In the genomic region with DNA sequence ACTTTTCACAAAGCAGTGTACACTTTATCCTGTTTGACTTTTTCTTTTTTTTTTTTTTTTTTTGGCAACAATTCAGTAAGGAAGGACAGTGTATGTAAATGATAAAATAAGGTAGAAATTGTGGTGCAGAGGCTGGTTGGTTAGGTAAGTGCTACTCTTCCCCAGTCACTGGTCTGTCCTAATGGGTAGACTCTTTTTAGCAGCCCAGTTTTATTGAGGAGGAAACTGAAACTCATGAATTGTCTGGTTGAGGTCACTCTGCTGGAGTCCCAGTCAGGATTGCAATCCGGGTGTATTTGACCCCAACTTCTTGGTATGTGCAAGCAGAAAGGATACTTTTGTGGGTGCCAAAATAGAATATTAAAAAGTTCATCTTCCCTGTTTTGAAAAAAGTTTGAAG, we compare ENCODE assay signal across 20 cellular contexts.
A peak's percentile ranks its signal among the peaks of the same experiment; 100 is the strongest.
DNase-seq lines count a peak whose midpoint lies in the region; ATAC-seq, FAIRE-seq and TF ChIP-seq lines count a peak whose summit lies in the region.
"Had no signal": no experiment of that assay in that cellular context is flagged by ENCODE, and none has a peak within 500 bp of the region (broad histone marks: within the 10 kb centered on the region; RNA-seq: fewer than 3 reads in every experiment).

No MANE protein-coding gene starts in this region.

- H3K27ac ChIP-seq in GM12878 (ENCODE audit: control insufficient read depth, insufficient read depth): no peak overlapping the region
- H3K27ac ChIP-seq: HL-60, PC-9, SJCRH30 had no signal

- peak; percentile 54 for FAIRE-seq in GM12878 (lab: Jason Lieb, UNC)
- FAIRE-seq: H54, HTR-8/SVneo had no signal

- H3K4me3 ChIP-seq in GM12878 (no peak overlapping the region), HAP-1 (no peak overlapping the region)
- H3K4me3 ChIP-seq: PC-9, SJCRH30 had no signal

- no peaks in the 10 kb centered on the region; the same call in 1 of the 2 replicates for H3K79me2 ChIP-seq in GM12878 (ENCODE audit: control insufficient read depth, insufficient read depth, low read length)

- no peak for TF ChIP-seq EP300 in GM12878 (IDR thresholded peaks at IDR 0.05; ENCODE audit: borderline replicate concordance in 1 of 2, control insufficient read depth in 1 of 2, low read depth in 2 of 2, low read length in 2 of 2)

- intact Hi-C loops in GM12878 (cut with micrococcal nuclease; ENCODE audit: unreplicated experiment): no loop called here
- intact Hi-C loops in left ventricle myocardium superior (cut with micrococcal nuclease): no loop called here

- H3K9ac ChIP-seq in GM12878 (ENCODE audit: control insufficient read depth, insufficient read depth, low read length): no peak overlapping the region

- H3K36me3 ChIP-seq in GM12878 (ENCODE audit: control insufficient read depth in 2 of 2, insufficient read depth in 2 of 2, low read length in 1 of 2) (peaks cover 0 to 5% of the 10 kb centered on the region in 2 experiments), HAP-1 (replicated peaks) (no peaks in the 10 kb centered on the region)
- H3K36me3 ChIP-seq: BE2C, SJCRH30 had no signal

- BruUV-seq in GM12878 (replicated peaks; lab: Mats Ljungman, UMichigan): no TSS peak

- SMC1A ChIA-PET in GM12878 (lab: Charles Lee; ENCODE audit: uncharacterized antibody, unreplicated experiment): interaction anchor here (0.6 to 1.3 kb wide), 4 partner anchors 9 to 274 kb away, joined by 3 to 4 read pairs (median 4); no protein-coding TSS in a partner anchor

- DNase-seq in NCI-H82 (lab: John Stamatoyannopoulos, UW): peak; percentile 3
- no peak for DNase-seq in NCI-H82 treated with DMSO at 0.1 percent for 48 hours (lab: John Stamatoyannopoulos, UW; ENCODE audit: unreplicated experiment)
- DNase-seq in GM12878 (ENCODE audit: low read depth, low spot score): no peak
- DNase-seq in left lobe of liver (ENCODE audit: low spot score): no peak
- no peak for DNase-seq in left ventricle myocardium superior
- no peak for DNase-seq in HAP-1 (ENCODE audit: low spot score in 2 of 2)
- DNase-seq: 8988T; BE2C; CD4-positive, alpha-beta T cell; NCI-H1417 treated with DMSO at 0.1 percent for 48 hours; NCI-H1930; NCI-H2171; NCI-H446; PC-9; SJCRH30 had no signal

- CTCF ChIA-PET in GM12878 (lab: Yijun Ruan, JAX): interaction anchor here (0.6 to 1.1 kb wide), 3 partner anchors 11 to 263 kb away, joined by 3 to 4 read pairs (median 3); no protein-coding TSS in a partner anchor

- TF ChIP-seq POLR2A in GM12878 (IDR thresholded peaks at IDR 0.05; ENCODE audit: low read depth, low read length): no peak

- H3K9me3 ChIP-seq in GM12878 (replicated peaks; ENCODE audit: control insufficient read depth, insufficient read depth, low read length) (no peaks in the 10 kb centered on the region), HAP-1 (no peaks in the 10 kb centered on the region)
- H3K9me3 ChIP-seq: BE2C, SJCRH30 had no signal

- 38% methylated on average over 1 of the region's 1 CpG for WGBS in GM12878 (ENCODE audit: insufficient coverage, insufficient replicate concordance, low lambda C conversion rate, missing lambda C conversion rate)

- H4K20me1 ChIP-seq in GM12878 (ENCODE audit: control insufficient read depth, insufficient read depth): no peaks in the 10 kb centered on the region; the same call in 1 of the 2 replicates

- H3K4me2 ChIP-seq in GM12878 (ENCODE audit: control insufficient read depth, insufficient read depth): no peak overlapping the region
- H3K4me2 ChIP-seq: PC-9 had no signal

- POLR2A ChIA-PET in GM12878 (lab: Charles Lee): interaction anchor here (0.6 kb wide), 1 partner anchor 14 kb away, joined by 4 read pairs; no protein-coding TSS in a partner anchor

- H3K4me1 ChIP-seq in GM12878 (ENCODE audit: control insufficient read depth, insufficient read depth, low read length) (peaks cover 10% of the 10 kb centered on the region; the same call in 1 of the 2 replicates), HAP-1 (no peaks in the 10 kb centered on the region; the same call in 1 of the 2 replicates)

- TF ChIP-seq RAD21 in GM12878 (IDR thresholded peaks at IDR 0.05; ENCODE audit: insufficient read depth, low read depth, low read length): no peak

- TF ChIP-seq CTCF in GM12878 (IDR thresholded peaks at IDR 0.05 in 2 of 3, conservative IDR thresholded peaks at IDR 0.05 in 1 of 3; ENCODE audit: control insufficient read depth in 2 of 3, extremely low read depth in 1 of 3, insufficient read depth in 1 of 3, low read depth in 3 of 3, low read length in 3 of 3): no peak

- no peaks in the 10 kb centered on the region for H3K27me3 ChIP-seq in GM12878 (replicated peaks in 1 of 2; ENCODE audit: control insufficient read depth in 2 of 2, insufficient read depth in 2 of 2, low read length in 1 of 2)
- H3K27me3 ChIP-seq in HAP-1 (ENCODE audit: low read depth): no peaks in the 10 kb centered on the region
- H3K27me3 ChIP-seq: BE2C, SJCRH30 had no signal

- in situ Hi-C loops in GM12878 (cut with MboI): no loop called here
- in situ Hi-C loops in HAP-1 (cut with MboI; ENCODE audit: low sequenced_read_pairs): no loop called here

- H2AFZ ChIP-seq in GM12878 (ENCODE audit: control insufficient read depth, low read depth, low read length): no peak overlapping the region
- H2AFZ ChIP-seq: PC-9 had no signal

- RAD21 ChIA-PET in GM12878 (lab: Charles Lee; ENCODE audit: unreplicated experiment): interaction anchor here (0.6 kb wide), 1 partner anchor 50 kb away, joined by 3 read pairs; no protein-coding TSS in a partner anchor

- ATAC-seq in HG03432 (IDR thresholded peaks at IDR 0.05; ENCODE audit: unreplicated experiment) (peak; percentile 49), GM12878 (peak; percentile 70), left lobe of liver (peak; percentile 24), left ventricle myocardium superior (no peak), GM19467 (IDR thresholded peaks at IDR 0.05; ENCODE audit: unreplicated experiment) (no peak)

TF ChIP-seq in GM12878, 131 proteins besides CTCF, POLR2A, EP300 and RAD21:
- peak; percentile 39; the same call in 1 of the 2 replicates for TF ChIP-seq RUNX3 (IDR thresholded peaks at IDR 0.05; ENCODE audit: low read length)
- TF ChIP-seq JUNB (IDR thresholded peaks at IDR 0.05): 0 out of 2 replicates have a peak, but pooled peaks have one; percentile 6
- TF ChIP-seq YY1 (IDR thresholded peaks at IDR 0.05; ENCODE audit: low read depth, low read length): no peak
- no peak for TF ChIP-seq CREM (IDR thresholded peaks at IDR 0.05; ENCODE audit: low read depth)
- 0 out of 2 replicates have a peak, but pooled peaks have one; percentile 12 for TF ChIP-seq NR2F1 (conservative IDR thresholded peaks at IDR 0.05)

Comparison
In these comparisons a context has a peak if more than half of its experiments do, and no peak if none do; other contexts are left out.
1. ATAC-seq: peak in HG03432 (single experiment), GM12878 (single experiment) and left lobe of liver (single experiment); none in left ventricle myocardium superior (single experiment) and GM19467 (single experiment).